In the genomic region with DNA sequence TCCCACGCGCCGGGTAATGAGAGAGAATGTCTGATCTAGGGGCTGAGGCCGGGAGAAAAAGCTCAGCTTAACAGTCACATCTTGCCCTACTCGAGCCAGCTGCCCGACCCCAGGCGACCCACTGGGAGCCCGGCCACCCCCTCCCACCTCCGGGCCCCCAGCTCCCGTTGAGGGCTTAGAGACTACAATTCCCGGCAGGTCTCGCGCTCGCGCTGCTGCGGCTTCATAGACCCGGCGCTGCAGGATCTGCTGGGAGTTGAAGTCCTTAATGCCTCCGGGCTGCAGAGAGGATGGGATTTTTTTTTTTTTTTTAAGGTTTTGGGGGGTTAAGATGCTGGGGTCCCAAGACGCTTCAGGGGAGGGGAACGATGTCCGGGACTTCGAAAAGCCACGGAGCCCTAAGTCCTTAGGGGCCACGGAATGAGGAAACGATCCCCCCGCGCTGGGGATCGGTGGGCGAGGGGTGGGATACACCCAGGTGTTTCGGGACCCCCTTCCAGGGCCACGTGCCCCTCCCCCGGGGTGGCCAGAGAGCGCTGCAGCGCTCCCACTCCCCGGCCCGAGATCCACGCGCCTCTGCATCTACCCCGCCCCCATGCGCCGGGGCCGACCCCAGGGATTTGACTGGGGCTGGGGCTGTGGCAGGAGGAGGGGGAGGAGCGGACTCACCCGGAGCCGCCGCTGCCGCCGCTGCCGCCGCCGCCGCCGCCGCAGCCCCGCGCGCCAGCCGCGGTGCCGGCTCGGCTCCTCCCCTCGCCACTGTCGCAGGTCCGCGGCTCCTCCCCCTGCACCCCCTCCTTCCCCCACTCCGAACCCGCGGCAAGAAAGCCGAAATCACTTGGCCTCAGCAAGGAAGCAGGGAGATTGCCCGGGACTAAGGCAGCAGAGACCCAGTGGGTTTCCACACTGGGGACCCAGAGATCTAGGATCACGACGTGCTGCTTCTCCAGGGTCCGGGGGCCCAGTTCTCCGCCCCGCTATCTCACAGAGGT, we compare ENCODE assay signal across 8 cellular contexts. TPM values are rescaled to one million over a fixed set of nuclear protein-coding genes. Genes with fewer than 3 reads are reported as not detected.
DNase-seq lines count a peak whose midpoint lies in the region; ATAC-seq, FAIRE-seq and TF ChIP-seq lines count a peak whose summit lies in the region.

Gene SYT3 (minus strand): TSS at position 761 of the 992 bp plus-strand sequence. CDS start 2,470 bp downstream, outside the sequence.

- peaks cover 24% of the 10 kb centered on the region for H3K27me3 Mint-ChIP-seq in osteocyte (ENCODE audit: unreplicated experiment)

- H3K9me3 Mint-ChIP-seq in osteocyte (ENCODE audit: unreplicated experiment): no peaks in the 10 kb centered on the region

- peak within 1 kb of the TSS; percentile 74 for H3K4me3 Mint-ChIP-seq in osteocyte (ENCODE audit: unreplicated experiment)

- TF ChIP-seq CTCF in D721Med (IDR thresholded peaks at IDR 0.05; ENCODE audit: insufficient read depth, missing control alignments): no peak
- TF ChIP-seq CTCF in osteocyte (IDR thresholded peaks at IDR 0.05): no peak

- H3K4me1 Mint-ChIP-seq in osteocyte (ENCODE audit: unreplicated experiment): peaks cover 2% of the 10 kb centered on the region

- no peak within 1 kb of the TSS for H3K27ac Mint-ChIP-seq in osteocyte (ENCODE audit: unreplicated experiment)

- FAIRE-seq in D721Med (lab: Jason Lieb, UNC): no peak

- no peak for ATAC-seq in GM21390 (IDR thresholded peaks at IDR 0.05; ENCODE audit: unreplicated experiment)
- ATAC-seq in HG03439 (IDR thresholded peaks at IDR 0.05; ENCODE audit: unreplicated experiment): no peak

- H3K36me3 Mint-ChIP-seq in osteocyte (ENCODE audit: unreplicated experiment): no peaks in the 10 kb centered on the region

- DNase-seq in D721Med (ENCODE audit: insufficient read length, low spot score) (peak; percentile 93), NAMALWA (ENCODE audit: low spot score) (peak; percentile 57), glomerular visceral epithelial cell (ENCODE audit: extremely low spot score) (peak; percentile 16), osteocyte (ENCODE audit: extremely low spot score, unreplicated experiment) (no peak), DMS53 treated with DMSO at 0.1 percent for 48 hours (lab: John Stamatoyannopoulos, UW; ENCODE audit: unreplicated experiment) (no peak)
- peak; percentile 49 for DNase-seq in activated T-cell treated with anti-CD3 and anti-CD28 coated beads, Interleukin-2, amount 50 U/mL, for 1 hour

RNA-seq across cellular contexts. Expression of gene SYT3, which starts in this region (rescaled TPM):
- total RNA-seq in osteocyte: 0.29 and 0.38 TPM in 2 replicates

Comparison
In these comparisons a context has a peak if more than half of its experiments do, and no peak if none do; other contexts are left out.
1. DNase-seq: peak in D721Med (single experiment), NAMALWA (single experiment), activated T-cell treated with anti-CD3 and anti-CD28 coated beads, Interleukin-2, amount 50 U/mL, for 1 hour (single experiment) and glomerular visceral epithelial cell (single experiment); none in osteocyte (single experiment) and DMS53 treated with DMSO at 0.1 percent for 48 hours (single experiment).